1 cellular context compared by ENCODE assay signal in genomic region chr17:45299311-45299710, GRCh38.
TF ChIP-seq lines count a peak whose summit lies in the region.

No MANE protein-coding gene starts in this region.

TF ChIP-seq in GM12878, 131 proteins besides CTCF, POLR2A, EP300 and RAD21:
- TF ChIP-seq CUX1 (IDR thresholded peaks at IDR 0.05; ENCODE audit: insufficient replicate concordance, low read depth, low read length) (no peak), POLR2AphosphoS2 (IDR thresholded peaks at IDR 0.05; ENCODE audit: low read depth, low read length) (no peak), RAD51 (IDR thresholded peaks at IDR 0.05) (0 out of 2 replicates have a peak, but pooled peaks have one; percentile 29), TCF3 (IDR thresholded peaks at IDR 0.05; ENCODE audit: borderline replicate concordance, insufficient read depth, low read depth, low read length) (no peak)
